16 cellular contexts compared by ENCODE assay signal in the genomic region with DNA sequence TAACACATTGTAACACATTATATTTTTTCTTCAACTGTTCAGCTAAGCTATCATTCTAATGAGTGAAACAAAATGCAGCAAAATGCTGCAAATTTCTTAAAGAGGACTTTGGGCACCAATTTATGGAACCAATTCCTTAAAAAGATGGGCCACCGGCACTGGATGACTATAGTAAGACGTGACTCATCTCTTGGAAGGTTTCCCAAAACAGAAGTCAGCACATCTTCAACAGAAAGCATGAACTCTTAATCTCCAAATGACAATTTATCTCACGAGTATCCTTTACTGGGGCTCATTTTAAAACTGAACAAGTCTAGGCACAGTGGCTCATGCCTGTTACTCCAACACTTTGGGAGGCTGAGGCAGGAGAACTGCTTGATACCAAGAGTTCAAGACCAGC.
A peak's percentile ranks its signal among the peaks of the same experiment; 100 is the strongest.
DNase-seq lines count a peak whose midpoint lies in the region; ATAC-seq and TF ChIP-seq lines count a peak whose summit lies in the region.
"Had no signal": no experiment of that assay in that cellular context is flagged by ENCODE, and none has a peak within 500 bp of the region (broad histone marks: within the 10 kb centered on the region; RNA-seq: fewer than 3 reads in every experiment).

No MANE protein-coding gene starts in this region.

- H3K4me1 ChIP-seq in A673 (ENCODE audit: insufficient read depth, low read length, poor library complexity, severe bottlenecking) = peaks cover 4% of the 10 kb centered on the region
- H3K4me1 ChIP-seq in HCT116 (ENCODE audit: control insufficient read depth in 1 of 2, insufficient read depth in 2 of 2, low read length in 2 of 2) = peaks cover 0 to 5% of the 10 kb centered on the region in 2 experiments; a peak in 2 of 4 replicates
- no peaks in the 10 kb centered on the region for H3K4me1 ChIP-seq in adipocyte (ENCODE audit: control insufficient read depth, insufficient read depth, low read length)
- H3K4me1 ChIP-seq in foreskin keratinocyte = peaks cover 6% of the 10 kb centered on the region
- H3K4me1 ChIP-seq in Caco-2 = no peaks in the 10 kb centered on the region

- no peak overlapping the region for H3K4me3 ChIP-seq in A673 (ENCODE audit: low read depth, low read length, poor library complexity, severe bottlenecking)
- no peak overlapping the region for H3K4me3 ChIP-seq in HCT116 (replicated peaks in 1 of 2; ENCODE audit: low read depth in 1 of 2, low read length in 2 of 2)
- no peak overlapping the region for H3K4me3 ChIP-seq in adipocyte (ENCODE audit: low read length)
- no peak overlapping the region for H3K4me3 ChIP-seq in Caco-2 (ENCODE audit: low read depth, low read length)
- H3K4me3 ChIP-seq: MG63 had no signal

- H3K36me3 Mint-ChIP-seq in Caco-2 (ENCODE audit: insufficient read depth, unreplicated experiment) = no peaks in the 10 kb centered on the region
- H3K36me3 Mint-ChIP-seq: activated naive CD4-positive, alpha-beta T cell treated with anti-CD3 and anti-CD28 coated beads, Interleukin-2, amount 50 U/mL, for 24 hours had no signal

- H2AFZ ChIP-seq in HCT116 (ENCODE audit: low read depth, low read length, poor library complexity, severe bottlenecking) = no peak overlapping the region

- no peak overlapping the region for H3K4me3 Mint-ChIP-seq in Caco-2 (ENCODE audit: unreplicated experiment)
- H3K4me3 Mint-ChIP-seq: activated naive CD4-positive, alpha-beta T cell treated with anti-CD3 and anti-CD28 coated beads, Interleukin-2, amount 50 U/mL, for 24 hours; neural crest cell had no signal

- H4K20me1 ChIP-seq in HCT116 (ENCODE audit: insufficient read depth) = no peaks in the 10 kb centered on the region

- CTCF ChIA-PET in A673 (lab: Charles Lee) = no interaction called here
- CTCF ChIA-PET in HCT116 (lab: Charles Lee) = no interaction called here
- CTCF ChIA-PET in Caco-2 (lab: Charles Lee) = no interaction called here

- no peaks in the 10 kb centered on the region for H3K36me3 ChIP-seq in A673 (ENCODE audit: insufficient read depth, low read length, poor library complexity, severe bottlenecking)
- H3K36me3 ChIP-seq in HCT116 (ENCODE audit: control insufficient read depth in 1 of 2, insufficient read depth in 2 of 2, low read length in 2 of 2) = no peaks in the 10 kb centered on the region
- peaks cover 27% of the 10 kb centered on the region for H3K36me3 ChIP-seq in adipocyte (ENCODE audit: control insufficient read depth, insufficient read depth, low read length, severe bottlenecking)
- no peaks in the 10 kb centered on the region for H3K36me3 ChIP-seq in Caco-2 (ENCODE audit: control insufficient read depth, insufficient read depth, low read length)
- H3K36me3 ChIP-seq: MG63 had no signal

- H3K9me3 Mint-ChIP-seq in Caco-2 (ENCODE audit: unreplicated experiment) = no peaks in the 10 kb centered on the region
- H3K9me3 Mint-ChIP-seq: activated naive CD4-positive, alpha-beta T cell treated with anti-CD3 and anti-CD28 coated beads, Interleukin-2, amount 50 U/mL, for 24 hours; neural crest cell had no signal

- no TSS peak for BruUV-seq in A673 (replicated peaks; lab: Mats Ljungman, UMichigan)
- BruUV-seq in HCT116 (replicated peaks; lab: Mats Ljungman, UMichigan) = no TSS peak
- BruUV-seq in Caco-2 (replicated peaks; lab: Mats Ljungman, UMichigan) = no TSS peak

- DNase-seq in A673 (ENCODE audit: low spot score) (peak; percentile 81), HCT116 (ENCODE audit: low read depth, low spot score) (peak; percentile 7), adipocyte (ENCODE audit: low read depth) (peak; percentile 47), foreskin keratinocyte (peak; percentile 40 to 76), islet precursor cell (no peak), Caco-2 (no peak)
- DNase-seq: cortex of kidney, GF-D8, glutamatergic neuron, MG63, NCI-H524, Right ventricle myocardium superior had no signal

- H3K9me2 ChIP-seq in HCT116 (ENCODE audit: insufficient read depth) = no peaks in the 10 kb centered on the region

- no peaks in the 10 kb centered on the region for H3K79me2 ChIP-seq in HCT116 (ENCODE audit: insufficient read depth, low read length)

- POLR2A ChIA-PET in A673 (lab: Charles Lee; ENCODE audit: low non-redundant PET) (no interaction called here), HCT116 (lab: Charles Lee) (no interaction called here), Caco-2 (lab: Charles Lee) (no interaction called here)

- H3K9me3 ChIP-seq in A673 (ENCODE audit: low read depth, low read length, poor library complexity, severe bottlenecking) (no peaks in the 10 kb centered on the region), HCT116 (ENCODE audit: control insufficient read depth in 1 of 2, insufficient read depth in 1 of 2, low read depth in 1 of 2, low read length in 2 of 2) (no peaks in the 10 kb centered on the region), adipocyte (ENCODE audit: control insufficient read depth, low read length) (no peaks in the 10 kb centered on the region), Caco-2 (no peaks in the 10 kb centered on the region)
- H3K9me3 ChIP-seq: MG63 had no signal

- TF ChIP-seq CTCF in A673 (conservative IDR thresholded peaks at IDR 0.05; ENCODE audit: low read depth, low read length) (no peak), HCT116 (IDR thresholded peaks at IDR 0.05 in 2 of 3, conservative IDR thresholded peaks at IDR 0.05 in 1 of 3; ENCODE audit: borderline replicate concordance in 1 of 3, insufficient read depth in 1 of 3, low read depth in 2 of 3, low read length in 2 of 3) (no peak), foreskin keratinocyte (conservative IDR thresholded peaks at IDR 0.05) (no peak), Caco-2 (IDR thresholded peaks at IDR 0.05; ENCODE audit: insufficient read depth in 1 of 2, low read depth in 1 of 2, low read length in 1 of 2, severe bottlenecking in 1 of 2, unreplicated experiment in 1 of 2) (no peak)

- no peak overlapping the region for H3K27ac ChIP-seq in A673 (ENCODE audit: low read depth, low read length, poor library complexity, severe bottlenecking)
- no peak overlapping the region for H3K27ac ChIP-seq in HCT116 (ENCODE audit: low read depth, low read length)
- no peak overlapping the region for H3K27ac ChIP-seq in foreskin keratinocyte

- RAD21 ChIA-PET in HCT116 (lab: Charles Lee; ENCODE audit: low non-redundant PET in 1 of 2, low total read pairs in 2 of 2, uncharacterized antibody in 2 of 2, unreplicated experiment in 2 of 2) = no interaction called here

- H3K9ac ChIP-seq in HCT116 (ENCODE audit: low read length) (no peak overlapping the region), adipocyte (ENCODE audit: low read length) (no peak overlapping the region)

- H3K27me3 Mint-ChIP-seq in Caco-2 (ENCODE audit: insufficient read depth, unreplicated experiment) = no peaks in the 10 kb centered on the region

- intact Hi-C loops in A673 (cut with micrococcal nuclease; ENCODE audit: unreplicated experiment) = no loop called here
- intact Hi-C loops in HCT116 (cut with micrococcal nuclease) = no loop called here
- intact Hi-C loops in Caco-2 (cut with micrococcal nuclease; ENCODE audit: unreplicated experiment) = no loop called here

- no peak overlapping the region for H3K27ac Mint-ChIP-seq in Caco-2 (ENCODE audit: unreplicated experiment)
- H3K27ac Mint-ChIP-seq: activated naive CD4-positive, alpha-beta T cell treated with anti-CD3 and anti-CD28 coated beads, Interleukin-2, amount 50 U/mL, for 24 hours had no signal

- ATAC-seq in HCT116 (no peak), foreskin keratinocyte (peak; percentile 61), GM21717 (IDR thresholded peaks at IDR 0.05; ENCODE audit: unreplicated experiment) (no peak), GM21515 (IDR thresholded peaks at IDR 0.05; ENCODE audit: unreplicated experiment) (no peak)

- TF ChIP-seq POLR2A in HCT116 (IDR thresholded peaks at IDR 0.05; ENCODE audit: borderline replicate concordance, extremely low read depth, insufficient read depth, insufficient read length) = no peak

- no peak for TF ChIP-seq RAD21 in HCT116 (IDR thresholded peaks at IDR 0.05; ENCODE audit: low read depth)

- H3K27me3 ChIP-seq in A673 (replicated peaks; ENCODE audit: insufficient read depth, low read depth, low read length, poor library complexity) = no peaks in the 10 kb centered on the region
- no peaks in the 10 kb centered on the region for H3K27me3 ChIP-seq in HCT116 (ENCODE audit: insufficient read depth, low read length)
- no peaks in the 10 kb centered on the region for H3K27me3 ChIP-seq in adipocyte (replicated peaks; ENCODE audit: control insufficient read depth, insufficient read depth, low read length)
- H3K27me3 ChIP-seq in foreskin keratinocyte = no peaks in the 10 kb centered on the region
- H3K27me3 ChIP-seq in Caco-2 (replicated peaks; ENCODE audit: control insufficient read depth, insufficient read depth, low read length) = no peaks in the 10 kb centered on the region
- H3K27me3 ChIP-seq: MG63 had no signal

- no peaks in the 10 kb centered on the region for H3K4me1 Mint-ChIP-seq in Caco-2 (ENCODE audit: low read depth, unreplicated experiment)
- H3K4me1 Mint-ChIP-seq: activated naive CD4-positive, alpha-beta T cell treated with anti-CD3 and anti-CD28 coated beads, Interleukin-2, amount 50 U/mL, for 24 hours had no signal

- H3K4me2 ChIP-seq in HCT116 (ENCODE audit: low read length) = no peak overlapping the region; the same call in 1 of the 2 replicates

TF ChIP-seq in HCT116, 20 proteins besides CTCF, POLR2A, EP300 and RAD21 (continues in another document):
- TF ChIP-seq, protein P1, sequence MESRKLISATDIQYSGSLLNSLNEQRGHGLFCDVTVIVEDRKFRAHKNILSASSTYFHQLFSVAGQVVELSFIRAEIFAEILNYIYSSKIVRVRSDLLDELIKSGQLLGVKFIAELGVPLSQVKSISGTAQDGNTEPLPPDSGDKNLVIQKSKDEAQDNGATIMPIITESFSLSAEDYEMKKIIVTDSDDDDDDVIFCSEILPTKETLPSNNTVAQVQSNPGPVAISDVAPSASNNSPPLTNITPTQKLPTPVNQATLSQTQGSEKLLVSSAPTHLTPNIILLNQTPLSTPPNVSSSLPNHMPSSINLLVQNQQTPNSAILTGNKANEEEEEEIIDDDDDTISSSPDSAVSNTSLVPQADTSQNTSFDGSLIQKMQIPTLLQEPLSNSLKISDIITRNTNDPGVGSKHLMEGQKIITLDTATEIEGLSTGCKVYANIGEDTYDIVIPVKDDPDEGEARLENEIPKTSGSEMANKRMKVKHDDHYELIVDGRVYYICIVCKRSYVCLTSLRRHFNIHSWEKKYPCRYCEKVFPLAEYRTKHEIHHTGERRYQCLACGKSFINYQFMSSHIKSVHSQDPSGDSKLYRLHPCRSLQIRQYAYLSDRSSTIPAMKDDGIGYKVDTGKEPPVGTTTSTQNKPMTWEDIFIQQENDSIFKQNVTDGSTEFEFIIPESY (IDR thresholded peaks at IDR 0.05; ENCODE audit: extremely low read depth, insufficient replicate concordance, low read length) = no peak
- TF ChIP-seq TCF7L2 (IDR thresholded peaks at IDR 0.05; ENCODE audit: borderline replicate concordance, extremely low read depth, insufficient read depth, insufficient read length) (no peak), EGR1 (IDR thresholded peaks at IDR 0.05; ENCODE audit: low read depth) (no peak), SRF (IDR thresholded peaks at IDR 0.05; ENCODE audit: low read depth) (no peak)
- TF ChIP-seq, protein P2, sequence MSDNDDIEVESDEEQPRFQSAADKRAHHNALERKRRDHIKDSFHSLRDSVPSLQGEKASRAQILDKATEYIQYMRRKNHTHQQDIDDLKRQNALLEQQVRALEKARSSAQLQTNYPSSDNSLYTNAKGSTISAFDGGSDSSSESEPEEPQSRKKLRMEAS (IDR thresholded peaks at IDR 0.05) = no peak

Comparison
In these comparisons a context has a peak if more than half of its experiments do, and no peak if none do; other contexts are left out.
1. DNase-seq: peak in A673 (single experiment), HCT116 (single experiment), adipocyte (single experiment) and foreskin keratinocyte (2 of 2); none in islet precursor cell (single experiment) and Caco-2 (0 of 2).